Comparison of ENCODE assay signal across 8 cellular contexts in genomic region chr22:49975543-49976389, GRCh38. TPM values are rescaled to one million over a fixed set of nuclear protein-coding genes. Genes with fewer than 3 reads are reported as not detected.
DNase-seq lines count a peak whose midpoint lies in the region; ATAC-seq and TF ChIP-seq lines count a peak whose summit lies in the region.

No MANE protein-coding gene starts in this region.

- no peaks in the 10 kb centered on the region for H3K27me3 ChIP-seq in naive thymus-derived CD4-positive, alpha-beta T cell (ENCODE audit: control insufficient read depth in 2 of 2, insufficient read depth in 2 of 2, low read length in 2 of 2)

- no peak for TF ChIP-seq CTCF in 22Rv1 (IDR thresholded peaks at IDR 0.05)

- ATAC-seq in naive thymus-derived CD4-positive, alpha-beta T cell, result peak; percentile 3
- no peak for ATAC-seq in HG03521 (IDR thresholded peaks at IDR 0.05; ENCODE audit: unreplicated experiment)

- peaks cover 7 to 18% (median 15%) of the 10 kb centered on the region in 3 donors for H3K4me1 Mint-ChIP-seq in IgD-negative memory B cell
- peaks cover 32% of the 10 kb centered on the region for H3K4me1 Mint-ChIP-seq in activated naive CD8-positive, alpha-beta T cell treated with anti-CD3 and anti-CD28 coated beads for 36 hours
- H3K4me1 Mint-ChIP-seq in naive thymus-derived CD4-positive, alpha-beta T cell, result peaks cover 17 to 25% (median 20%) of the 10 kb centered on the region in 7 donors

- H3K9me3 Mint-ChIP-seq in IgD-negative memory B cell, result peaks cover 2 to 17% (median 9%) of the 10 kb centered on the region in 3 donors
- peaks cover 32% of the 10 kb centered on the region for H3K9me3 Mint-ChIP-seq in activated naive CD8-positive, alpha-beta T cell treated with anti-CD3 and anti-CD28 coated beads for 36 hours
- H3K9me3 Mint-ChIP-seq in naive thymus-derived CD4-positive, alpha-beta T cell, result peaks cover 7 to 14% (median 9%) of the 10 kb centered on the region in 11 donors

- H3K36me3 ChIP-seq in naive thymus-derived CD4-positive, alpha-beta T cell (ENCODE audit: control insufficient read depth in 2 of 3, insufficient read depth in 3 of 3, low read length in 3 of 3), result no peaks in the 10 kb centered on the region

- peak overlapping the region in 2 of 4 donors; percentile 21 to 42 for H3K4me3 Mint-ChIP-seq in IgD-negative memory B cell
- peak overlapping the region; percentile 30 for H3K4me3 Mint-ChIP-seq in activated naive CD8-positive, alpha-beta T cell treated with anti-CD3 and anti-CD28 coated beads for 36 hours
- peak overlapping the region in 5 of 10 donors; percentile 2 to 84 (median 27) for H3K4me3 Mint-ChIP-seq in naive thymus-derived CD4-positive, alpha-beta T cell

- POLR2A ChIA-PET in naive thymus-derived CD4-positive, alpha-beta T cell (lab: Charles Lee), result interaction anchor here (0.9 kb wide), 1 partner anchor 16 kb away, joined by 3 read pairs; no protein-coding TSS in a partner anchor

- DNase-seq in activated naive CD8-positive, alpha-beta T cell treated with anti-CD3 and anti-CD28 coated beads for 36 hours, result peak; percentile 83
- DNase-seq in naive thymus-derived CD4-positive, alpha-beta T cell, result peak in 3 of 9 donors; percentile 12 to 71 (median 27)
- DNase-seq in NCI-H446 treated with DMSO at 0.1 percent for 48 hours (lab: John Stamatoyannopoulos, UW) (no peak), GF-D8 (lab: John Stamatoyannopoulos, UW) (no peak), medulla oblongata (ENCODE audit: extremely low spot score) (no peak)

- H3K4me3 ChIP-seq in naive thymus-derived CD4-positive, alpha-beta T cell (ENCODE audit: low read length), result no peak overlapping the region

- H3K27ac Mint-ChIP-seq in IgD-negative memory B cell, result peak overlapping the region in 2 of 3 donors; percentile 62 to 86
- H3K27ac Mint-ChIP-seq in activated naive CD8-positive, alpha-beta T cell treated with anti-CD3 and anti-CD28 coated beads for 36 hours, result peak overlapping the region; percentile 92
- peak overlapping the region; percentile 17 to 93 (median 83) for H3K27ac Mint-ChIP-seq in naive thymus-derived CD4-positive, alpha-beta T cell

- intact Hi-C loops in naive thymus-derived CD4-positive, alpha-beta T cell (cut with micrococcal nuclease), result loop anchor here (10.0 kb wide), 2 partner anchors 59 to 111 kb away; no protein-coding TSS in a partner anchor

- H3K9me3 ChIP-seq in naive thymus-derived CD4-positive, alpha-beta T cell (ENCODE audit: control insufficient read depth in 2 of 3, low read length in 3 of 3), result peaks cover 0 to 7% (median 0%) of the 10 kb centered on the region in 3 experiments

- peaks cover 2% of the 10 kb centered on the region for H3K36me3 Mint-ChIP-seq in IgD-negative memory B cell
- peaks cover 34% of the 10 kb centered on the region for H3K36me3 Mint-ChIP-seq in activated naive CD8-positive, alpha-beta T cell treated with anti-CD3 and anti-CD28 coated beads for 36 hours
- peaks cover 8 to 9% (median 8%) of the 10 kb centered on the region in 5 donors for H3K36me3 Mint-ChIP-seq in naive thymus-derived CD4-positive, alpha-beta T cell

- H3K4me1 ChIP-seq in naive thymus-derived CD4-positive, alpha-beta T cell (ENCODE audit: control insufficient read depth in 2 of 2, insufficient read depth in 2 of 2, low read length in 2 of 2), result peaks cover 8 to 20% of the 10 kb centered on the region in 2 donors

- CTCF ChIA-PET in naive thymus-derived CD4-positive, alpha-beta T cell (lab: Charles Lee), result no interaction called here

- H3K27me3 Mint-ChIP-seq in IgD-negative memory B cell, result peaks cover 5% of the 10 kb centered on the region
- H3K27me3 Mint-ChIP-seq in activated naive CD8-positive, alpha-beta T cell treated with anti-CD3 and anti-CD28 coated beads for 36 hours, result peaks cover 5% of the 10 kb centered on the region
- H3K27me3 Mint-ChIP-seq in naive thymus-derived CD4-positive, alpha-beta T cell, result peaks cover 0 to 3% (median 0%) of the 10 kb centered on the region in 5 donors

- peak overlapping the region; percentile 33; the same call in 1 of the 2 replicates for H3K27ac ChIP-seq in 22Rv1
- peak overlapping the region; percentile 24 for H3K27ac ChIP-seq in naive thymus-derived CD4-positive, alpha-beta T cell (ENCODE audit: low read depth, low read length)

RNA-seq across cellular contexts. Expression of gene PIM3, which starts 15.2 kb away (rescaled TPM):
- polyA plus RNA-seq in IgD-negative memory B cell, result 47.1 TPM
- total RNA-seq in activated naive CD8-positive, alpha-beta T cell treated with anti-CD3 and anti-CD28 coated beads for 36 hours, result 100 to 1,000 TPM; 134 to 137 TPM
- 100 to 1,000 TPM in 2 of 5 experiments, 10 to 100 TPM in 3; 44.4 to 164 (median 78.3) TPM for total RNA-seq in naive thymus-derived CD4-positive, alpha-beta T cell
- polyA plus RNA-seq in naive thymus-derived CD4-positive, alpha-beta T cell, result 10 to 100 TPM; 21.3 to 38.8 TPM

RNA-seq across cellular contexts. Expression of gene IL17REL, which starts 36.8 kb away (rescaled TPM):
- polyA plus RNA-seq in IgD-negative memory B cell, result not detected
- total RNA-seq in activated naive CD8-positive, alpha-beta T cell treated with anti-CD3 and anti-CD28 coated beads for 36 hours, result not detected
- not detected for total RNA-seq in naive thymus-derived CD4-positive, alpha-beta T cell
- polyA plus RNA-seq in naive thymus-derived CD4-positive, alpha-beta T cell, result not detected

RNA-seq across cellular contexts. Expression of gene CRELD2, which starts 57.3 kb away (rescaled TPM):
- polyA plus RNA-seq in IgD-negative memory B cell, result 29.7 TPM
- 10 to 100 TPM; 32.6 to 34.8 TPM for total RNA-seq in activated naive CD8-positive, alpha-beta T cell treated with anti-CD3 and anti-CD28 coated beads for 36 hours
- total RNA-seq in naive thymus-derived CD4-positive, alpha-beta T cell, result 10 to 100 TPM; 19.7 to 80.9 (median 28.5) TPM
- 10 to 100 TPM; 37.3 to 39.1 TPM for polyA plus RNA-seq in naive thymus-derived CD4-positive, alpha-beta T cell

RNA-seq across cellular contexts. Expression of gene ALG12, which starts 57.5 kb away (rescaled TPM):
- polyA plus RNA-seq in IgD-negative memory B cell, result 13.4 TPM
- total RNA-seq in activated naive CD8-positive, alpha-beta T cell treated with anti-CD3 and anti-CD28 coated beads for 36 hours, result 10 to 100 TPM; 14.5 to 15.2 TPM
- 10 to 100 TPM; 16.2 to 22.4 (median 19.5) TPM for total RNA-seq in naive thymus-derived CD4-positive, alpha-beta T cell
- polyA plus RNA-seq in naive thymus-derived CD4-positive, alpha-beta T cell, result 10 to 100 TPM; 10.4 to 21.2 TPM
